10 cellular contexts compared by ENCODE assay signal in the genomic region with DNA sequence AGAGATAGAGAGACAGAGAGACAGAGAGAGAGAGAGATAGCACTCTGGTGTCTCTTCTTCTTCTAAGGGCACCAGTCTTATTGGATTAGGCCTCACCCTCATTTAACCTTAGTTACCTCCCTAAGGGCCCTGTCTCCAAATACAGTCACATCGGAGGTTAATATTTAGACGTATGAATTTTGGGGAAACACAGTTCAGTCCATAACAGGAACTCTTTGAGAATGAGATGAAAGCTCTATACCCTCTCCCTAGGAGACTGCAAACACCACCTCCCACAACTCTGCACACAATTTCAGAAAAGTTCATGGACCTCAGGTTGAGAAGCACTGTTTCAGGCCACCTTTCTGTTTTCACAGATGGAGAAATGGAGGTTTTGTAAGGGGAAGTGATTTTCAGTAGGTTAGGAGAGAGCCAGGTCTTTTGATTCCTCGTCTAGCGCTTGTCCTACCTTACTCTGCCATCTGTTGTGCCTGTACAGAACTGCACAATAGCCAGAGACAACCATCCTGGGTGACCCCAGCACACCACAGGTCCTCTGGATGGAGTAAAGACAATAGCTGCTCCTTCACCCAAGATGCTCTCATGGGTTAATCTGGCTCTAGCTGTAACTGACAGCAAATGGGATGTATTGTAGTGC. TPM values are rescaled to one million over a fixed set of nuclear protein-coding genes. Genes with fewer than 3 reads are reported as not detected.
DNase-seq lines count a peak whose midpoint lies in the region; ATAC-seq and TF ChIP-seq lines count a peak whose summit lies in the region.
"Had no signal": no experiment of that assay in that cellular context is flagged by ENCODE, and none has a peak within 500 bp of the region (broad histone marks: within the 10 kb centered on the region; RNA-seq: fewer than 3 reads in every experiment).

No MANE protein-coding gene starts in this region.

- TF ChIP-seq EP300 in transverse colon (IDR thresholded peaks at IDR 0.05; ENCODE audit: low read depth) = no peak

- in situ Hi-C loops in brain microvascular endothelial cell (cut with HindIII; ENCODE audit: low pct_ligation_motif_present, low sequenced_read_pairs) (no loop called here), transverse colon (cut with MboI; ENCODE audit: low pct_ligation_motif_present in 1 of 4, low pct_unique_long_range_greater_than_20kb in 1 of 4, low sequenced_read_pairs in 3 of 4) (no loop called here)

- H3K4me1 ChIP-seq in transverse colon = no peaks in the 10 kb centered on the region

- H3K36me3 ChIP-seq in brain microvascular endothelial cell (replicated peaks) = no peaks in the 10 kb centered on the region
- no peaks in the 10 kb centered on the region for H3K36me3 ChIP-seq in transverse colon
- H3K36me3 ChIP-seq: neutrophil had no signal

- TF ChIP-seq POLR2A in transverse colon (IDR thresholded peaks at IDR 0.05) = no peak

- H3K27ac ChIP-seq in brain microvascular endothelial cell = no peak overlapping the region
- H3K27ac ChIP-seq in transverse colon = peak overlapping the region in 1 of 4 donors; percentile 32
- H3K27ac ChIP-seq: neutrophil had no signal

- WGBS in transverse colon (ENCODE audit: low coverage in 1 of 2), 2 donors = 48% methylated on average over 4 of the region's 4 CpGs; no CpG with 5 or more reads in 1 of the 2 donors

- ATAC-seq in GM19372 (IDR thresholded peaks at IDR 0.05; ENCODE audit: low read depth, unreplicated experiment) (peak; percentile 85), HG03575 (IDR thresholded peaks at IDR 0.05; ENCODE audit: extremely low read depth, insufficient number of reproducible peaks, low FRiP score, unreplicated experiment) (peak; percentile 86)

- peak; percentile 54 for TF ChIP-seq CTCF in GM12864 (IDR thresholded peaks at IDR 0.05; ENCODE audit: low read depth, low read length, missing control alignments)
- peak; percentile 15 for TF ChIP-seq CTCF in brain microvascular endothelial cell (IDR thresholded peaks at IDR 0.05; ENCODE audit: low read depth, low read length, missing control alignments)
- peak in 4 of 5 experiments; percentile 28 to 49 (median 38) for TF ChIP-seq CTCF in transverse colon (IDR thresholded peaks at IDR 0.05)

- H3K4me3 ChIP-seq in GM12864 (ENCODE audit: low read depth, low read length) = no peak overlapping the region
- H3K4me3 ChIP-seq in brain microvascular endothelial cell (ENCODE audit: low read depth, low read length) = no peak overlapping the region
- H3K4me3 ChIP-seq in transverse colon = no peak overlapping the region

- H3K27me3 ChIP-seq in brain microvascular endothelial cell (replicated peaks) (no peaks in the 10 kb centered on the region), transverse colon (no peaks in the 10 kb centered on the region)
- H3K27me3 ChIP-seq: neutrophil had no signal

- intact Hi-C loops in transverse colon (cut with DNase I; ENCODE audit: low total_unique reads) = no loop called here

- no peaks in the 10 kb centered on the region for H3K9me3 ChIP-seq in transverse colon
- H3K9me3 ChIP-seq: neutrophil had no signal

- DNase-seq in GM12864 (ENCODE audit: low read depth) (no peak), brain microvascular endothelial cell (no peak), transverse colon (peak; percentile 34), SK-N-DZ (ENCODE audit: low spot score) (no peak), NCI-H2029 (lab: John Stamatoyannopoulos, UW) (no peak), foreskin melanocyte (no peak)

RNA-seq across cellular contexts. Expression of a gene that starts 32.1 kb away (rescaled TPM):
- 1 to 10 TPM in 3 of 4 donors, not detected in 1; 1.1 to 3.5 (median 1.3) TPM for total RNA-seq in transverse colon
- not detected in 2 replicates for polyA plus RNA-seq in SK-N-DZ (2014; cell fraction: cytosol; rRNA removed)
- polyA plus RNA-seq in SK-N-DZ (2014; cell fraction: nucleus; rRNA removed) = not detected in 2 replicates
- total RNA-seq: HT1080 had no signal
